In the genomic region with DNA sequence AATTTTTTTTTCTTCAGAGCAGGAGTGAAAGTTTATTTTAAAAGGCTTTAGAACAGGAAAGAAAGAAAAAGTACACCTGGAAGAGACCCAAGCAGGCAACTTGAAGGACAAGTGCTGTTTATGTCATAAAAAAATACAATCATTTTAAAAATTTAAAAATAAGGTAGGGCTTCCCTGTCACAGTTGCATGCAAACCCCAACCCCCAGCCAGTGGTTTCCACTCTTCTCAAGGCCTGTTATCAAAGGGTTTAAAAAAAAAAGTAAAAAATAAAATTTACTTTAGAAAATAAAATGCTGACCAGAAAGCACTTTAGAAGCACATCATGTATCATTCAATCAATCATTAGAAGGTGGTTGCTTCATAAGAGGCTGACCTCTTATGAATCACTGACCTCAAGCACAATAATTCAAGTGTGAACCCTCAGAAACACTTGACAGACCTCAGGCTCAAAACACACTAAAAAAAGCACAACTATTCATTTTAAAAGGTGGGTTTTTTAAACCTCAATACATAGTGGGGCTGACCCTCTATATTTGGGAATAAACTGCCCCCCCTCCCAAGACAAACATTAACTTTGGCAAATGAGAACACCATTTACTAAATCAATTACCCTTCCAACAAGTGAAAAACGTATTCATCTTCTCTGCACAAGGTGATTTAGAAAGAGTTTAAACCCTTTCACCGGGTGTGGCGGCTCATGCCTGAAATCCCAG, we compare ENCODE assay signal across 1 cellular context.
TF ChIP-seq lines count a peak whose summit lies in the region.

No MANE protein-coding gene starts in this region.

TF ChIP-seq in K562, 482 proteins besides CTCF, POLR2A, EP300 and RAD21 (continued from another document):
- TF ChIP-seq, protein P1, sequence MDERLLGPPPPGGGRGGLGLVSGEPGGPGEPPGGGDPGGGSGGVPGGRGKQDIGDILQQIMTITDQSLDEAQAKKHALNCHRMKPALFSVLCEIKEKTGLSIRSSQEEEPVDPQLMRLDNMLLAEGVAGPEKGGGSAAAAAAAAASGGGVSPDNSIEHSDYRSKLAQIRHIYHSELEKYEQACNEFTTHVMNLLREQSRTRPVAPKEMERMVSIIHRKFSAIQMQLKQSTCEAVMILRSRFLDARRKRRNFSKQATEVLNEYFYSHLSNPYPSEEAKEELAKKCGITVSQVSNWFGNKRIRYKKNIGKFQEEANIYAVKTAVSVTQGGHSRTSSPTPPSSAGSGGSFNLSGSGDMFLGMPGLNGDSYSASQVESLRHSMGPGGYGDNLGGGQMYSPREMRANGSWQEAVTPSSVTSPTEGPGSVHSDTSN (CRISPR knock-in tag; IDR thresholded peaks at IDR 0.05; ENCODE audit: low read depth), result no peak
- TF ChIP-seq, protein P1 (tag; conservative IDR thresholded peaks at IDR 0.05; ENCODE audit: low read depth), result peak; percentile 85
- TF ChIP-seq SRSF1 (IDR thresholded peaks at IDR 0.05; ENCODE audit: low read depth, low read length), result no peak
- TF ChIP-seq DPF2 (IDR thresholded peaks at IDR 0.05), result peak; percentile 55; the same call in 1 of the 2 replicates
- TF ChIP-seq HLTF (IDR thresholded peaks at IDR 0.05), result no peak
- TF ChIP-seq, protein P2, sequence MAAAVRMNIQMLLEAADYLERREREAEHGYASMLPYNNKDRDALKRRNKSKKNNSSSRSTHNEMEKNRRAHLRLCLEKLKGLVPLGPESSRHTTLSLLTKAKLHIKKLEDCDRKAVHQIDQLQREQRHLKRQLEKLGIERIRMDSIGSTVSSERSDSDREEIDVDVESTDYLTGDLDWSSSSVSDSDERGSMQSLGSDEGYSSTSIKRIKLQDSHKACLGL (CRISPR knock-in tag; IDR thresholded peaks at IDR 0.05; ENCODE audit: borderline replicate concordance, poor library complexity, severe bottlenecking), result no peak
- TF ChIP-seq, protein P3, sequence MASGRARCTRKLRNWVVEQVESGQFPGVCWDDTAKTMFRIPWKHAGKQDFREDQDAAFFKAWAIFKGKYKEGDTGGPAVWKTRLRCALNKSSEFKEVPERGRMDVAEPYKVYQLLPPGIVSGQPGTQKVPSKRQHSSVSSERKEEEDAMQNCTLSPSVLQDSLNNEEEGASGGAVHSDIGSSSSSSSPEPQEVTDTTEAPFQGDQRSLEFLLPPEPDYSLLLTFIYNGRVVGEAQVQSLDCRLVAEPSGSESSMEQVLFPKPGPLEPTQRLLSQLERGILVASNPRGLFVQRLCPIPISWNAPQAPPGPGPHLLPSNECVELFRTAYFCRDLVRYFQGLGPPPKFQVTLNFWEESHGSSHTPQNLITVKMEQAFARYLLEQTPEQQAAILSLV (tag; IDR thresholded peaks at IDR 0.05), result peak; percentile 45; the same call in 1 of the 2 replicates
- peak; percentile 56; the same call in 1 of the 2 replicates for TF ChIP-seq SMARCA4 (IDR thresholded peaks at IDR 0.05)
- TF ChIP-seq, protein P4, sequence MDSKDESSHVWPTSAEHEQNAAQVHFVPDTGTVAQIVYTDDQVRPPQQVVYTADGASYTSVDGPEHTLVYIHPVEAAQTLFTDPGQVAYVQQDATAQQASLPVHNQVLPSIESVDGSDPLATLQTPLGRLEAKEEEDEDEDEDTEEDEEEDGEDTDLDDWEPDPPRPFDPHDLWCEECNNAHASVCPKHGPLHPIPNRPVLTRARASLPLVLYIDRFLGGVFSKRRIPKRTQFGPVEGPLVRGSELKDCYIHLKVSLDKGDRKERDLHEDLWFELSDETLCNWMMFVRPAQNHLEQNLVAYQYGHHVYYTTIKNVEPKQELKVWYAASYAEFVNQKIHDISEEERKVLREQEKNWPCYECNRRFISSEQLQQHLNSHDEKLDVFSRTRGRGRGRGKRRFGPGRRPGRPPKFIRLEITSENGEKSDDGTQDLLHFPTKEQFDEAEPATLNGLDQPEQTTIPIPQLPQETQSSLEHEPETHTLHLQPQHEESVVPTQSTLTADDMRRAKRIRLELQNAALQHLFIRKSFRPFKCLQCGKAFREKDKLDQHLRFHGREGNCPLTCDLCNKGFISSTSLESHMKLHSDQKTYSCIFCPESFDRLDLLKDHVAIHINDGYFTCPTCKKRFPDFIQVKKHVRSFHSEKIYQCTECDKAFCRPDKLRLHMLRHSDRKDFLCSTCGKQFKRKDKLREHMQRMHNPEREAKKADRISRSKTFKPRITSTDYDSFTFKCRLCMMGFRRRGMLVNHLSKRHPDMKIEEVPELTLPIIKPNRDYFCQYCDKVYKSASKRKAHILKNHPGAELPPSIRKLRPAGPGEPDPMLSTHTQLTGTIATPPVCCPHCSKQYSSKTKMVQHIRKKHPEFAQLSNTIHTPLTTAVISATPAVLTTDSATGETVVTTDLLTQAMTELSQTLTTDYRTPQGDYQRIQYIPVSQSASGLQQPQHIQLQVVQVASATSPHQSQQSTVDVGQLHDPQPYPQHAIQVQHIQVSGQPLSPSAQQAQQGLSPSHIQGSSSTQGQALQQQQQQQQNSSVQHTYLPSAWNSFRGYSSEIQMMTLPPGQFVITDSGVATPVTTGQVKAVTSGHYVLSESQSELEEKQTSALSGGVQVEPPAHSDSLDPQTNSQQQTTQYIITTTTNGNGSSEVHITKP (IDR thresholded peaks at IDR 0.05; ENCODE audit: partially characterized antibody), result no peak
- no peak for TF ChIP-seq ETV6 (IDR thresholded peaks at IDR 0.05; ENCODE audit: borderline replicate concordance in 1 of 2, low read depth in 2 of 2, low read length in 1 of 2)
- TF ChIP-seq ETV6 (CRISPR knock-in tag; IDR thresholded peaks at IDR 0.05; ENCODE audit: borderline replicate concordance), result no peak
- 0 out of 4 replicates have a peak, but pooled peaks of 1 of the 2 experiments have one; percentile 24 for TF ChIP-seq ARNT (IDR thresholded peaks at IDR 0.05)
- TF ChIP-seq PPARD (CRISPR knock-in tag; IDR thresholded peaks at IDR 0.05), result no peak
- TF ChIP-seq, protein P5, sequence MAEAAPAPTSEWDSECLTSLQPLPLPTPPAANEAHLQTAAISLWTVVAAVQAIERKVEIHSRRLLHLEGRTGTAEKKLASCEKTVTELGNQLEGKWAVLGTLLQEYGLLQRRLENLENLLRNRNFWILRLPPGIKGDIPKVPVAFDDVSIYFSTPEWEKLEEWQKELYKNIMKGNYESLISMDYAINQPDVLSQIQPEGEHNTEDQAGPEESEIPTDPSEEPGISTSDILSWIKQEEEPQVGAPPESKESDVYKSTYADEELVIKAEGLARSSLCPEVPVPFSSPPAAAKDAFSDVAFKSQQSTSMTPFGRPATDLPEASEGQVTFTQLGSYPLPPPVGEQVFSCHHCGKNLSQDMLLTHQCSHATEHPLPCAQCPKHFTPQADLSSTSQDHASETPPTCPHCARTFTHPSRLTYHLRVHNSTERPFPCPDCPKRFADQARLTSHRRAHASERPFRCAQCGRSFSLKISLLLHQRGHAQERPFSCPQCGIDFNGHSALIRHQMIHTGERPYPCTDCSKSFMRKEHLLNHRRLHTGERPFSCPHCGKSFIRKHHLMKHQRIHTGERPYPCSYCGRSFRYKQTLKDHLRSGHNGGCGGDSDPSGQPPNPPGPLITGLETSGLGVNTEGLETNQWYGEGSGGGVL (CRISPR knock-in tag; IDR thresholded peaks at IDR 0.05), result no peak
- TF ChIP-seq MECOM (CRISPR knock-in tag; IDR thresholded peaks at IDR 0.05), result no peak
- TF ChIP-seq, protein P6, sequence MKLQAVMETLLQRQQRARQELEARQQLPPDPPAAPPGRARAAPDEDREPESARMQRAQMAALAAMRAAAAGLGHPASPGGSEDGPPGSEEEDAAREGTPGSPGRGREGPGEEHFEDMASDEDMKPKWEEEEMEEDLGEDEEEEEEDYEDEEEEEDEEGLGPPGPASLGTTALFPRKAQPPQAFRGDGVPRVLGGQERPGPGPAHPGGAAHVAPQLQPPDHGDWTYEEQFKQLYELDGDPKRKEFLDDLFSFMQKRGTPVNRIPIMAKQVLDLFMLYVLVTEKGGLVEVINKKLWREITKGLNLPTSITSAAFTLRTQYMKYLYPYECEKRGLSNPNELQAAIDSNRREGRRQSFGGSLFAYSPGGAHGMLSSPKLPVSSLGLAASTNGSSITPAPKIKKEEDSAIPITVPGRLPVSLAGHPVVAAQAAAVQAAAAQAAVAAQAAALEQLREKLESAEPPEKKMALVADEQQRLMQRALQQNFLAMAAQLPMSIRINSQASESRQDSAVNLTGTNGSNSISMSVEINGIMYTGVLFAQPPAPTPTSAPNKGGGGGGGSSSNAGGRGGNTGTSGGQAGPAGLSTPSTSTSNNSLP (IDR thresholded peaks at IDR 0.05; ENCODE audit: borderline replicate concordance, low read depth, low read length), result 0 out of 2 replicates have a peak, but pooled peaks have one; percentile 53
- TF ChIP-seq TEAD1 (CRISPR knock-in tag; IDR thresholded peaks at IDR 0.05), result no peak
- TF ChIP-seq MYBL2 (IDR thresholded peaks at IDR 0.05; ENCODE audit: low read depth), result no peak
- TF ChIP-seq MYBL2 (CRISPR knock-in tag; IDR thresholded peaks at IDR 0.05; ENCODE audit: borderline replicate concordance), result no peak
- TF ChIP-seq TCF7L2 (IDR thresholded peaks at IDR 0.05; ENCODE audit: low read depth, low read length), result no peak
- TF ChIP-seq CEBPG (CRISPR knock-in tag; IDR thresholded peaks at IDR 0.05), result peak; percentile 69
- TF ChIP-seq CEBPG (tag; conservative IDR thresholded peaks at IDR 0.05 in 1 of 2, IDR thresholded peaks at IDR 0.05 in 1 of 2), result peak; percentile 71 to 84
- TF ChIP-seq, protein P7, sequence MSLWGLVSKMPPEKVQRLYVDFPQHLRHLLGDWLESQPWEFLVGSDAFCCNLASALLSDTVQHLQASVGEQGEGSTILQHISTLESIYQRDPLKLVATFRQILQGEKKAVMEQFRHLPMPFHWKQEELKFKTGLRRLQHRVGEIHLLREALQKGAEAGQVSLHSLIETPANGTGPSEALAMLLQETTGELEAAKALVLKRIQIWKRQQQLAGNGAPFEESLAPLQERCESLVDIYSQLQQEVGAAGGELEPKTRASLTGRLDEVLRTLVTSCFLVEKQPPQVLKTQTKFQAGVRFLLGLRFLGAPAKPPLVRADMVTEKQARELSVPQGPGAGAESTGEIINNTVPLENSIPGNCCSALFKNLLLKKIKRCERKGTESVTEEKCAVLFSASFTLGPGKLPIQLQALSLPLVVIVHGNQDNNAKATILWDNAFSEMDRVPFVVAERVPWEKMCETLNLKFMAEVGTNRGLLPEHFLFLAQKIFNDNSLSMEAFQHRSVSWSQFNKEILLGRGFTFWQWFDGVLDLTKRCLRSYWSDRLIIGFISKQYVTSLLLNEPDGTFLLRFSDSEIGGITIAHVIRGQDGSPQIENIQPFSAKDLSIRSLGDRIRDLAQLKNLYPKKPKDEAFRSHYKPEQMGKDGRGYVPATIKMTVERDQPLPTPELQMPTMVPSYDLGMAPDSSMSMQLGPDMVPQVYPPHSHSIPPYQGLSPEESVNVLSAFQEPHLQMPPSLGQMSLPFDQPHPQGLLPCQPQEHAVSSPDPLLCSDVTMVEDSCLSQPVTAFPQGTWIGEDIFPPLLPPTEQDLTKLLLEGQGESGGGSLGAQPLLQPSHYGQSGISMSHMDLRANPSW (CRISPR knock-in tag; IDR thresholded peaks at IDR 0.05), result no peak
- TF ChIP-seq, protein P8, sequence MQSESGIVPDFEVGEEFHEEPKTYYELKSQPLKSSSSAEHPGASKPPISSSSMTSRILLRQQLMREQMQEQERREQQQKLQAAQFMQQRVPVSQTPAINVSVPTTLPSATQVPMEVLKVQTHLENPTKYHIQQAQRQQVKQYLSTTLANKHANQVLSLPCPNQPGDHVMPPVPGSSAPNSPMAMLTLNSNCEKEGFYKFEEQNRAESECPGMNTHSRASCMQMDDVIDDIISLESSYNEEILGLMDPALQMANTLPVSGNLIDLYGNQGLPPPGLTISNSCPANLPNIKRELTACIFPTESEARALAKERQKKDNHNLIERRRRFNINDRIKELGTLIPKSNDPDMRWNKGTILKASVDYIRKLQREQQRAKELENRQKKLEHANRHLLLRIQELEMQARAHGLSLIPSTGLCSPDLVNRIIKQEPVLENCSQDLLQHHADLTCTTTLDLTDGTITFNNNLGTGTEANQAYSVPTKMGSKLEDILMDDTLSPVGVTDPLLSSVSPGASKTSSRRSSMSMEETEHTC (IDR thresholded peaks at IDR 0.05), result no peak
- TF ChIP-seq GABPB1 (CRISPR knock-in tag; IDR thresholded peaks at IDR 0.05), result no peak
- TF ChIP-seq MEIS2 (IDR thresholded peaks at IDR 0.05; ENCODE audit: partially characterized antibody), result peak; percentile 90
- peak; percentile 32; the same call in 1 of the 2 replicates for TF ChIP-seq JUND (IDR thresholded peaks at IDR 0.05; ENCODE audit: borderline replicate concordance, low read depth, low read length)
- peak; percentile 19; the same call in 1 of the 3 replicates for TF ChIP-seq JUND (tag; IDR thresholded peaks at IDR 0.05; ENCODE audit: borderline replicate concordance, low read depth, low read length)
- TF ChIP-seq, protein P9, sequence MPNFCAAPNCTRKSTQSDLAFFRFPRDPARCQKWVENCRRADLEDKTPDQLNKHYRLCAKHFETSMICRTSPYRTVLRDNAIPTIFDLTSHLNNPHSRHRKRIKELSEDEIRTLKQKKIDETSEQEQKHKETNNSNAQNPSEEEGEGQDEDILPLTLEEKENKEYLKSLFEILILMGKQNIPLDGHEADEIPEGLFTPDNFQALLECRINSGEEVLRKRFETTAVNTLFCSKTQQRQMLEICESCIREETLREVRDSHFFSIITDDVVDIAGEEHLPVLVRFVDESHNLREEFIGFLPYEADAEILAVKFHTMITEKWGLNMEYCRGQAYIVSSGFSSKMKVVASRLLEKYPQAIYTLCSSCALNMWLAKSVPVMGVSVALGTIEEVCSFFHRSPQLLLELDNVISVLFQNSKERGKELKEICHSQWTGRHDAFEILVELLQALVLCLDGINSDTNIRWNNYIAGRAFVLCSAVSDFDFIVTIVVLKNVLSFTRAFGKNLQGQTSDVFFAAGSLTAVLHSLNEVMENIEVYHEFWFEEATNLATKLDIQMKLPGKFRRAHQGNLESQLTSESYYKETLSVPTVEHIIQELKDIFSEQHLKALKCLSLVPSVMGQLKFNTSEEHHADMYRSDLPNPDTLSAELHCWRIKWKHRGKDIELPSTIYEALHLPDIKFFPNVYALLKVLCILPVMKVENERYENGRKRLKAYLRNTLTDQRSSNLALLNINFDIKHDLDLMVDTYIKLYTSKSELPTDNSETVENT (CRISPR knock-in tag; IDR thresholded peaks at IDR 0.05), result no peak
- TF ChIP-seq FOSL1 (tag; conservative IDR thresholded peaks at IDR 0.05), result peak; percentile 81
- TF ChIP-seq CEBPB (tag; IDR thresholded peaks at IDR 0.05), result peak; percentile 76
- TF ChIP-seq, protein P10, sequence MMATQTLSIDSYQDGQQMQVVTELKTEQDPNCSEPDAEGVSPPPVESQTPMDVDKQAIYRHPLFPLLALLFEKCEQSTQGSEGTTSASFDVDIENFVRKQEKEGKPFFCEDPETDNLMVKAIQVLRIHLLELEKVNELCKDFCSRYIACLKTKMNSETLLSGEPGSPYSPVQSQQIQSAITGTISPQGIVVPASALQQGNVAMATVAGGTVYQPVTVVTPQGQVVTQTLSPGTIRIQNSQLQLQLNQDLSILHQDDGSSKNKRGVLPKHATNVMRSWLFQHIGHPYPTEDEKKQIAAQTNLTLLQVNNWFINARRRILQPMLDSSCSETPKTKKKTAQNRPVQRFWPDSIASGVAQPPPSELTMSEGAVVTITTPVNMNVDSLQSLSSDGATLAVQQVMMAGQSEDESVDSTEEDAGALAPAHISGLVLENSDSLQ (IDR thresholded peaks at IDR 0.05), result peak; percentile 58
